In genomic region chr11:117464778-117465177, GRCh38 we compare ENCODE assay signal across 8 cellular contexts.
"Had no signal": no experiment of that assay in that cellular context is flagged by ENCODE, and none has a peak within 500 bp of the region (broad histone marks: within the 10 kb centered on the region; RNA-seq: fewer than 3 reads in every experiment).

No MANE protein-coding gene starts in this region.

- H3K27ac ChIP-seq: GM23248 had no signal

- H3K4me3 ChIP-seq: GM23248, GM23338, HAP-1 had no signal

- H3K9me3 ChIP-seq: HAP-1 had no signal

- H3K36me3 ChIP-seq: HAP-1 had no signal

- DNase-seq: GM23248, GOT3, H7, H9, HCEC 1CT, HFFc6 had no signal

- H3K4me1 ChIP-seq: HAP-1 had no signal
